18 cellular contexts compared by ENCODE assay signal in genomic region chr6:156163311-156163710, GRCh38.
A peak's percentile ranks its signal among the peaks of the same experiment; 100 is the strongest.
DNase-seq lines count a peak whose midpoint lies in the region; ATAC-seq and TF ChIP-seq lines count a peak whose summit lies in the region.
"Had no signal": no experiment of that assay in that cellular context is flagged by ENCODE, and none has a peak within 500 bp of the region (broad histone marks: within the 10 kb centered on the region; RNA-seq: fewer than 3 reads in every experiment).

No MANE protein-coding gene starts in this region.

- intact Hi-C loops in CD8-positive, alpha-beta T cell (cut with DNase I, micrococcal nuclease): no loop called here
- intact Hi-C loops in activated B cell treated with CpG ODN at 0.5 μM for 24 hours (cut with micrococcal nuclease): loop anchor here (10.0 kb wide), 1 partner anchor 121 kb away; no protein-coding TSS in a partner anchor
- intact Hi-C loops in naive thymus-derived CD4-positive, alpha-beta T cell (cut with micrococcal nuclease): no loop called here

- no peaks in the 10 kb centered on the region for H3K4me1 ChIP-seq in CD8-positive, alpha-beta T cell (ENCODE audit: insufficient read depth, low read length)
- H3K4me1 ChIP-seq in naive thymus-derived CD4-positive, alpha-beta T cell (ENCODE audit: control insufficient read depth in 2 of 2, insufficient read depth in 2 of 2, low read length in 2 of 2): peaks cover 0 to 7% of the 10 kb centered on the region in 2 donors
- H3K4me1 ChIP-seq: HAP-1 had no signal

- TF ChIP-seq CTCF in CD8-positive, alpha-beta T cell (IDR thresholded peaks at IDR 0.05): no peak
- no peak for TF ChIP-seq CTCF in activated B cell treated with CpG ODN at 0.5 μM for 24 hours (IDR thresholded peaks at IDR 0.05)

- peak; percentile 71 for ATAC-seq in CD8-positive, alpha-beta T cell
- peak; percentile 94 for ATAC-seq in activated B cell treated with CpG ODN at 0.5 μM for 24 hours (ENCODE audit: low read depth)
- ATAC-seq in naive thymus-derived CD4-positive, alpha-beta T cell: peak; percentile 65
- no peak for ATAC-seq in HG02763 (IDR thresholded peaks at IDR 0.05; ENCODE audit: unreplicated experiment)
- ATAC-seq: GM12878 had no signal

- H3K36me3 ChIP-seq in CD8-positive, alpha-beta T cell (ENCODE audit: insufficient read depth, low read length): no peaks in the 10 kb centered on the region
- H3K36me3 ChIP-seq in naive thymus-derived CD4-positive, alpha-beta T cell (ENCODE audit: control insufficient read depth in 2 of 3, insufficient read depth in 3 of 3, low read length in 3 of 3): no peaks in the 10 kb centered on the region
- H3K36me3 ChIP-seq: HAP-1 had no signal

- no peaks in the 10 kb centered on the region for H3K9me3 ChIP-seq in CD8-positive, alpha-beta T cell (ENCODE audit: low read length)
- no peaks in the 10 kb centered on the region for H3K9me3 ChIP-seq in naive thymus-derived CD4-positive, alpha-beta T cell (ENCODE audit: control insufficient read depth in 2 of 3, low read length in 3 of 3)
- H3K9me3 ChIP-seq: HAP-1 had no signal

- no peak for DNase-seq in activated CD4-positive, alpha-beta T cell treated with anti-CD3 and anti-CD28 coated beads, Interleukin-2, amount 10 ng/mL, durations not matched to agents 7 days and 5 days
- DNase-seq in activated CD4-positive, alpha-beta T cell treated with anti-CD3 and anti-CD28 coated beads for 4 hours: no peak
- peak in 1 of 7 experiments; percentile 5 for DNase-seq in CD8-positive, alpha-beta T cell
- DNase-seq in activated B cell treated with CpG ODN at 0.5 μM for 24 hours (no peak), SIG-M5 (lab: John Stamatoyannopoulos, UW) (no peak), GM19240 (ENCODE audit: insufficient read length, low spot score) (no peak)
- peak in 7 of 9 donors; percentile 23 to 63 (median 31) for DNase-seq in naive thymus-derived CD4-positive, alpha-beta T cell
- DNase-seq: 8988T; Calu3; IMR-90; NCI-H146; NCI-H2081 treated with DMSO at 0.1 percent for 48 hours; NK-92 treated with Interleukin-12 subunit alpha and Interleukin-12 subunit beta, amount 100 ng/mL, for 24 hours; PC-9 had no signal

- H3K27ac ChIP-seq in CD8-positive, alpha-beta T cell (ENCODE audit: low read depth, low read length): no peak overlapping the region
- H3K27ac ChIP-seq in naive thymus-derived CD4-positive, alpha-beta T cell (ENCODE audit: low read depth, low read length): no peak overlapping the region
- H3K27ac ChIP-seq: C4-2B, PC-9 had no signal

- POLR2A ChIA-PET in activated CD4-positive, alpha-beta T cell treated with anti-CD3 and anti-CD28 coated beads, Interleukin-2, amount 10 ng/mL, durations not matched to agents 7 days and 5 days (lab: Charles Lee): no interaction called here
- POLR2A ChIA-PET in CD8-positive, alpha-beta T cell (lab: Charles Lee): no interaction called here
- POLR2A ChIA-PET in activated B cell treated with CpG ODN at 0.5 μM for 24 hours (lab: Charles Lee): interaction anchor here (0.7 kb wide), 1 partner anchor 650 kb away, joined by 9 read pairs; no protein-coding TSS in a partner anchor
- POLR2A ChIA-PET in naive thymus-derived CD4-positive, alpha-beta T cell (lab: Charles Lee): no interaction called here

- CTCF ChIA-PET in activated CD4-positive, alpha-beta T cell treated with anti-CD3 and anti-CD28 coated beads, Interleukin-2, amount 10 ng/mL, durations not matched to agents 7 days and 5 days (lab: Charles Lee): no interaction called here
- CTCF ChIA-PET in CD8-positive, alpha-beta T cell (lab: Charles Lee): no interaction called here
- CTCF ChIA-PET in activated B cell treated with CpG ODN at 0.5 μM for 24 hours (lab: Charles Lee): no interaction called here
- CTCF ChIA-PET in naive thymus-derived CD4-positive, alpha-beta T cell (lab: Charles Lee): no interaction called here

- peaks cover 41% of the 10 kb centered on the region for H3K4me1 Mint-ChIP-seq in activated CD4-positive, alpha-beta T cell treated with anti-CD3 and anti-CD28 coated beads, Interleukin-2, amount 10 ng/mL, durations not matched to agents 7 days and 5 days
- H3K4me1 Mint-ChIP-seq in CD8-positive, alpha-beta T cell (ENCODE audit: low read depth): peaks cover 32% of the 10 kb centered on the region
- peaks cover 50% of the 10 kb centered on the region for H3K4me1 Mint-ChIP-seq in activated B cell treated with CpG ODN at 0.5 μM for 24 hours
- peaks cover 9 to 57% (median 37%) of the 10 kb centered on the region in 7 donors for H3K4me1 Mint-ChIP-seq in naive thymus-derived CD4-positive, alpha-beta T cell

- no peaks in the 10 kb centered on the region for H3K27me3 ChIP-seq in CD8-positive, alpha-beta T cell (ENCODE audit: insufficient read depth, low read length)
- no peaks in the 10 kb centered on the region for H3K27me3 ChIP-seq in naive thymus-derived CD4-positive, alpha-beta T cell (ENCODE audit: control insufficient read depth in 2 of 2, insufficient read depth in 2 of 2, low read length in 2 of 2)

- no peaks in the 10 kb centered on the region for H3K27me3 Mint-ChIP-seq in activated CD4-positive, alpha-beta T cell treated with anti-CD3 and anti-CD28 coated beads, Interleukin-2, amount 10 ng/mL, durations not matched to agents 7 days and 5 days
- no peaks in the 10 kb centered on the region for H3K27me3 Mint-ChIP-seq in CD8-positive, alpha-beta T cell (ENCODE audit: low read depth)
- no peaks in the 10 kb centered on the region for H3K27me3 Mint-ChIP-seq in activated B cell treated with CpG ODN at 0.5 μM for 24 hours
- peaks cover 0 to 3% (median 0%) of the 10 kb centered on the region in 5 donors for H3K27me3 Mint-ChIP-seq in naive thymus-derived CD4-positive, alpha-beta T cell

- H3K27ac Mint-ChIP-seq in activated CD4-positive, alpha-beta T cell treated with anti-CD3 and anti-CD28 coated beads, Interleukin-2, amount 10 ng/mL, durations not matched to agents 7 days and 5 days: peak overlapping the region; percentile 9
- peak overlapping the region; percentile 3 for H3K27ac Mint-ChIP-seq in CD8-positive, alpha-beta T cell
- peak overlapping the region; percentile 72 for H3K27ac Mint-ChIP-seq in activated B cell treated with CpG ODN at 0.5 μM for 24 hours
- H3K27ac Mint-ChIP-seq in naive thymus-derived CD4-positive, alpha-beta T cell: peak overlapping the region in 4 of 9 donors; percentile 10 to 77 (median 68)

- H3K36me3 Mint-ChIP-seq in activated CD4-positive, alpha-beta T cell treated with anti-CD3 and anti-CD28 coated beads, Interleukin-2, amount 10 ng/mL, durations not matched to agents 7 days and 5 days (ENCODE audit: low read depth): no peaks in the 10 kb centered on the region
- no peaks in the 10 kb centered on the region for H3K36me3 Mint-ChIP-seq in CD8-positive, alpha-beta T cell
- no peaks in the 10 kb centered on the region for H3K36me3 Mint-ChIP-seq in activated B cell treated with CpG ODN at 0.5 μM for 24 hours (ENCODE audit: low read depth)
- peaks cover 0 to 4% (median 0%) of the 10 kb centered on the region in 5 donors for H3K36me3 Mint-ChIP-seq in naive thymus-derived CD4-positive, alpha-beta T cell

- H3K4me3 ChIP-seq in CD8-positive, alpha-beta T cell (ENCODE audit: low read depth, low read length): no peak overlapping the region
- no peak overlapping the region for H3K4me3 ChIP-seq in naive thymus-derived CD4-positive, alpha-beta T cell (ENCODE audit: low read length)
- H3K4me3 ChIP-seq: GM12878, HAP-1, PC-9 had no signal

- no peaks in the 10 kb centered on the region for H3K9me3 Mint-ChIP-seq in activated CD4-positive, alpha-beta T cell treated with anti-CD3 and anti-CD28 coated beads, Interleukin-2, amount 10 ng/mL, durations not matched to agents 7 days and 5 days
- H3K9me3 Mint-ChIP-seq in CD8-positive, alpha-beta T cell: no peaks in the 10 kb centered on the region
- no peaks in the 10 kb centered on the region for H3K9me3 Mint-ChIP-seq in activated B cell treated with CpG ODN at 0.5 μM for 24 hours
- H3K9me3 Mint-ChIP-seq in naive thymus-derived CD4-positive, alpha-beta T cell: no peaks in the 10 kb centered on the region

- H3K4me3 Mint-ChIP-seq in activated CD4-positive, alpha-beta T cell treated with anti-CD3 and anti-CD28 coated beads, Interleukin-2, amount 10 ng/mL, durations not matched to agents 7 days and 5 days: no peak overlapping the region
- H3K4me3 Mint-ChIP-seq in CD8-positive, alpha-beta T cell: no peak overlapping the region
- peak overlapping the region; percentile 17 for H3K4me3 Mint-ChIP-seq in activated B cell treated with CpG ODN at 0.5 μM for 24 hours
- H3K4me3 Mint-ChIP-seq in naive thymus-derived CD4-positive, alpha-beta T cell: peak overlapping the region in 3 of 10 donors; percentile 4 to 57 (median 19)

Comparison
In these comparisons a context has a peak if more than half of its experiments do, and no peak if none do; other contexts are left out.
1. DNase-seq: peak in naive thymus-derived CD4-positive, alpha-beta T cell (7 of 9); none in activated CD4-positive, alpha-beta T cell treated with anti-CD3 and anti-CD28 coated beads, Interleukin-2, amount 10 ng/mL, durations not matched to agents 7 days and 5 days (single experiment), activated CD4-positive, alpha-beta T cell treated with anti-CD3 and anti-CD28 coated beads for 4 hours (0 of 2), activated B cell treated with CpG ODN at 0.5 μM for 24 hours (single experiment), SIG-M5 (single experiment) and GM19240 (single experiment).